Comparison of ENCODE assay signal across 12 cellular contexts in genomic region chr13:98495627-98496238, GRCh38.
DNase-seq lines count a peak whose midpoint lies in the region; ATAC-seq, FAIRE-seq and TF ChIP-seq lines count a peak whose summit lies in the region.
"Had no signal": no experiment of that assay in that cellular context is flagged by ENCODE, and none has a peak within 500 bp of the region (broad histone marks: within the 10 kb centered on the region; RNA-seq: fewer than 3 reads in every experiment).

No MANE protein-coding gene starts in this region.

- no peaks in the 10 kb centered on the region for H3K9me3 Mint-ChIP-seq in activated CD4-positive, alpha-beta T cell treated with anti-CD3 and anti-CD28 coated beads for 36 hours (ENCODE audit: low read depth)
- H3K9me3 Mint-ChIP-seq: activated CD4-positive, alpha-beta memory T cell treated with anti-CD3 and anti-CD28 coated beads, Interleukin-2, amount 10 ng/mL, durations not matched to agents 7 days and 5 days had no signal

- H3K4me3 Mint-ChIP-seq in activated CD4-positive, alpha-beta T cell treated with anti-CD3 and anti-CD28 coated beads for 36 hours, result no peak overlapping the region
- H3K4me3 Mint-ChIP-seq: activated CD4-positive, alpha-beta memory T cell treated with anti-CD3 and anti-CD28 coated beads, Interleukin-2, amount 10 ng/mL, durations not matched to agents 7 days and 5 days had no signal

- H3K4me1 ChIP-seq in lower lobe of right lung, result peaks cover 50% of the 10 kb centered on the region
- H3K4me1 ChIP-seq in subcutaneous abdominal adipose tissue (ENCODE audit: control insufficient read depth in 5 of 5, insufficient read depth in 5 of 5, low read length in 5 of 5), result peaks cover 5 to 45% (median 40%) of the 10 kb centered on the region in 5 donors

- H3K4me3 ChIP-seq in dorsolateral prefrontal cortex, result peak overlapping the region in 4 of 59 donors; percentile 2 to 22 (median 10)
- H3K4me3 ChIP-seq in lower lobe of right lung, result peak overlapping the region; percentile 4
- peak overlapping the region in 4 of 5 donors; percentile 5 to 59 (median 12) for H3K4me3 ChIP-seq in subcutaneous abdominal adipose tissue (ENCODE audit: low read depth in 1 of 5, low read length in 5 of 5)

- peak; percentile 9 for DNase-seq in NCI-H146 treated with DMSO at 0.1 percent for 48 hours (lab: John Stamatoyannopoulos, UW; ENCODE audit: unreplicated experiment)
- DNase-seq in dorsolateral prefrontal cortex, result no peak
- DNase-seq in lower lobe of right lung, result no peak
- no peak for DNase-seq in activated CD4-positive, alpha-beta T cell treated with anti-CD3 and anti-CD28 coated beads for 36 hours
- no peak for DNase-seq in occipital lobe (lab: John Stamatoyannopoulos, UW)
- no peak for DNase-seq in RCC 7860 (ENCODE audit: low spot score)
- DNase-seq: activated CD4-positive, alpha-beta memory T cell treated with anti-CD3 and anti-CD28 coated beads, Interleukin-2, amount 10 ng/mL, durations not matched to agents 7 days and 5 days; caudate nucleus; kidney; stimulated activated CD4-positive, alpha-beta T cell treated with anti-CD3 and anti-CD28 coated beads, Interleukin-2, amount 100 ng/mL, for 48 hours had no signal

- POLR2A ChIA-PET in activated CD4-positive, alpha-beta T cell treated with anti-CD3 and anti-CD28 coated beads for 36 hours (lab: Charles Lee), result no interaction called here

- H3K36me3 ChIP-seq in lower lobe of right lung (peaks cover 10% of the 10 kb centered on the region), subcutaneous abdominal adipose tissue (ENCODE audit: control insufficient read depth in 5 of 5, insufficient read depth in 5 of 5, low read length in 5 of 5) (peaks cover 0 to 10% (median 9%) of the 10 kb centered on the region in 5 donors)

- peaks cover 72% of the 10 kb centered on the region for H3K4me1 Mint-ChIP-seq in activated CD4-positive, alpha-beta T cell treated with anti-CD3 and anti-CD28 coated beads for 36 hours

- CTCF ChIA-PET in activated CD4-positive, alpha-beta T cell treated with anti-CD3 and anti-CD28 coated beads for 36 hours (lab: Charles Lee), result interaction anchor here (1.3 kb wide), 1 partner anchor 50 kb away, joined by 3 read pairs; no protein-coding TSS in a partner anchor

- TF ChIP-seq CTCF in dorsolateral prefrontal cortex (IDR thresholded peaks at IDR 0.05 in 54 of 56, conservative IDR thresholded peaks at IDR 0.05 in 2 of 56; ENCODE audit: low read depth in 1 of 56, partially characterized antibody in 56 of 56), result no peak
- TF ChIP-seq CTCF in lower lobe of right lung (IDR thresholded peaks at IDR 0.05), result no peak

- peak overlapping the region in 2 of 5 donors; percentile 6 to 33 for H3K9ac ChIP-seq in subcutaneous abdominal adipose tissue (ENCODE audit: low read length in 5 of 5)

- peak; percentile 48 for ATAC-seq in lower lobe of right lung
- no peak for ATAC-seq in activated CD4-positive, alpha-beta T cell treated with anti-CD3 and anti-CD28 coated beads for 36 hours
- no peak for ATAC-seq in GM18867 (IDR thresholded peaks at IDR 0.05; ENCODE audit: unreplicated experiment)

- intact Hi-C loops in dorsolateral prefrontal cortex (cut with DNase I) (no loop called here), lower lobe of right lung (cut with DNase I) (no loop called here)
- intact Hi-C loops in activated CD4-positive, alpha-beta T cell treated with anti-CD3 and anti-CD28 coated beads for 36 hours (cut with DNase I, micrococcal nuclease), result no loop called here

- no peaks in the 10 kb centered on the region for H3K27me3 Mint-ChIP-seq in activated CD4-positive, alpha-beta T cell treated with anti-CD3 and anti-CD28 coated beads for 36 hours
- H3K27me3 Mint-ChIP-seq: activated CD4-positive, alpha-beta memory T cell treated with anti-CD3 and anti-CD28 coated beads, Interleukin-2, amount 10 ng/mL, durations not matched to agents 7 days and 5 days had no signal

- H3K27me3 ChIP-seq in dorsolateral prefrontal cortex (no peaks in the 10 kb centered on the region), lower lobe of right lung (ENCODE audit: low read depth) (no peaks in the 10 kb centered on the region), subcutaneous abdominal adipose tissue (ENCODE audit: control insufficient read depth in 5 of 5, insufficient read depth in 4 of 5, low read length in 5 of 5) (no peaks in the 10 kb centered on the region)

- H3K36me3 Mint-ChIP-seq in activated CD4-positive, alpha-beta T cell treated with anti-CD3 and anti-CD28 coated beads for 36 hours (ENCODE audit: low read depth), result peaks cover 20% of the 10 kb centered on the region

- H3K9me3 ChIP-seq in lower lobe of right lung (no peaks in the 10 kb centered on the region), subcutaneous abdominal adipose tissue (ENCODE audit: control insufficient read depth in 5 of 5, low read length in 5 of 5) (no peaks in the 10 kb centered on the region)

- H3K27ac Mint-ChIP-seq in activated CD4-positive, alpha-beta T cell treated with anti-CD3 and anti-CD28 coated beads for 36 hours, result no peak overlapping the region
- H3K27ac Mint-ChIP-seq: activated CD4-positive, alpha-beta memory T cell treated with anti-CD3 and anti-CD28 coated beads, Interleukin-2, amount 10 ng/mL, durations not matched to agents 7 days and 5 days had no signal

- no peak for FAIRE-seq in RCC 7860 (lab: Jason Lieb, UNC)
- FAIRE-seq: kidney had no signal

- H3K27ac ChIP-seq in dorsolateral prefrontal cortex, result peak overlapping the region in 33 of 59 donors; percentile 2 to 81 (median 48)
- H3K27ac ChIP-seq in lower lobe of right lung, result peak overlapping the region; percentile 76
- peak overlapping the region; percentile 90 for H3K27ac ChIP-seq in subcutaneous abdominal adipose tissue (ENCODE audit: low read depth, low read length)

Comparison
In these comparisons a context has a peak if more than half of its experiments do, and no peak if none do; other contexts are left out.
1. ATAC-seq: peak in lower lobe of right lung (2 of 2); none in activated CD4-positive, alpha-beta T cell treated with anti-CD3 and anti-CD28 coated beads for 36 hours (single experiment) and GM18867 (single experiment).
2. Peak in every context shown above with its lines, with median percentiles within 50 percentile points of each other: H3K27ac ChIP-seq.